ENCODE assay signal across 28 cellular contexts in genomic region chr1:229857585-229857984, GRCh38.
"Had no signal": no experiment of that assay in that cellular context is flagged by ENCODE, and none has a peak within 500 bp of the region (broad histone marks: within the 10 kb centered on the region; RNA-seq: fewer than 3 reads in every experiment).

No MANE protein-coding gene starts in this region.

- H3K27me3 ChIP-seq: ascending aorta, cardiac muscle cell, esophagus squamous epithelium, transverse colon, vagina had no signal

- H3K4me3 Mint-ChIP-seq: activated naive CD4-positive, alpha-beta T cell treated with anti-CD3 and anti-CD28 coated beads, Interleukin-2, amount 10 ng/mL, durations not matched to agents 7 days and 5 days; activated naive CD8-positive, alpha-beta T cell treated with anti-CD3 and anti-CD28 coated beads, Interleukin-2, amount 50 U/mL, for 24 hours; activated T-cell treated with anti-CD3 and anti-CD28 coated beads, Interleukin-2, amount 50 U/mL, for 4 hours; dendritic cell treated with granulocyte-macrophage colony-stimulating factor and Interleukin-4, amounts not matched to agents 40 ng/mL and 50 ng/mL, for 4 days; mesothelial cell of epicardium; neural crest cell; stimulated activated naive CD8-positive, alpha-beta T cell treated with anti-CD3 and anti-CD28 coated beads, Interleukin-15, amount 100 ng/mL, for 72 hours had no signal

- H3K36me3 ChIP-seq: ascending aorta, cardiac muscle cell, esophagus squamous epithelium, prostate gland, suprapubic skin, transverse colon, vagina had no signal

- H3K9me3 ChIP-seq: ascending aorta, esophagus squamous epithelium, prostate gland, suprapubic skin, transverse colon, vagina had no signal

- DNase-seq: activated CD4-positive, alpha-beta T cell treated with anti-CD3 and anti-CD28 coated beads, Interleukin-2, amount 50 U/mL, for 1 hour; activated CD4-positive, CD25-positive, alpha-beta regulatory T cell treated with anti-CD3 and anti-CD28 coated beads, Interleukin-2, amount 50 U/mL, for 72 hours; activated CD8-positive, alpha-beta memory T cell treated with anti-CD3 and anti-CD28 coated beads, Interleukin-2, amount 50 U/mL, for 4 hours; activated effector memory CD4-positive, alpha-beta T cell treated with Interleukin-2 at 50 U/mL for 16 hours; activated naive CD4-positive, alpha-beta T cell treated with anti-CD3 and anti-CD28 coated beads, Interleukin-2, amount 10 ng/mL, durations not matched to agents 7 days and 5 days; activated naive CD8-positive, alpha-beta T cell treated with anti-CD3 and anti-CD28 coated beads, Interleukin-2, amount 50 U/mL, for 24 hours; activated T-cell treated with anti-CD3 and anti-CD28 coated beads, Interleukin-2, amount 50 U/mL, for 4 hours; effector memory CD4-positive, alpha-beta T cell; esophagus squamous epithelium; glutamatergic neuron; hippocampal formation; islet precursor cell; right cardiac atrium; stimulated activated CD4-positive, alpha-beta T cell treated with anti-CD3 and anti-CD28 coated beads, Interleukin-15, amount 100 ng/mL, for 24 hours; stimulated activated CD4-positive, alpha-beta T cell treated with anti-CD3 and anti-CD28 coated beads, Interleukin-2, amount 100 ng/mL, for 48 hours; stimulated activated naive CD8-positive, alpha-beta T cell treated with anti-CD3 and anti-CD28 coated beads, Interleukin-15, amount 100 ng/mL, for 72 hours; T1000; transverse colon had no signal

- H3K9me3 Mint-ChIP-seq: activated naive CD4-positive, alpha-beta T cell treated with anti-CD3 and anti-CD28 coated beads, Interleukin-2, amount 10 ng/mL, durations not matched to agents 7 days and 5 days; activated naive CD8-positive, alpha-beta T cell treated with anti-CD3 and anti-CD28 coated beads, Interleukin-2, amount 50 U/mL, for 24 hours; activated T-cell treated with anti-CD3 and anti-CD28 coated beads, Interleukin-2, amount 50 U/mL, for 4 hours; dendritic cell treated with granulocyte-macrophage colony-stimulating factor and Interleukin-4, amounts not matched to agents 40 ng/mL and 50 ng/mL, for 4 days; mesothelial cell of epicardium; neural crest cell; stimulated activated naive CD8-positive, alpha-beta T cell treated with anti-CD3 and anti-CD28 coated beads, Interleukin-15, amount 100 ng/mL, for 72 hours had no signal

- H3K27ac ChIP-seq: ascending aorta, cardiac muscle cell, esophagus squamous epithelium, prostate gland, skin epidermis, suprapubic skin, transverse colon, vagina had no signal

- H3K27me3 Mint-ChIP-seq: dendritic cell treated with granulocyte-macrophage colony-stimulating factor and Interleukin-4, amounts not matched to agents 40 ng/mL and 50 ng/mL, for 4 days; stimulated activated naive CD8-positive, alpha-beta T cell treated with anti-CD3 and anti-CD28 coated beads, Interleukin-15, amount 100 ng/mL, for 72 hours had no signal

- H3K4me1 ChIP-seq: ascending aorta, prostate gland, suprapubic skin had no signal

- H3K27ac Mint-ChIP-seq: activated naive CD4-positive, alpha-beta T cell treated with anti-CD3 and anti-CD28 coated beads, Interleukin-2, amount 10 ng/mL, durations not matched to agents 7 days and 5 days; activated naive CD8-positive, alpha-beta T cell treated with anti-CD3 and anti-CD28 coated beads, Interleukin-2, amount 50 U/mL, for 24 hours; dendritic cell treated with granulocyte-macrophage colony-stimulating factor and Interleukin-4, amounts not matched to agents 40 ng/mL and 50 ng/mL, for 4 days; mesothelial cell of epicardium; stimulated activated naive CD8-positive, alpha-beta T cell treated with anti-CD3 and anti-CD28 coated beads, Interleukin-15, amount 100 ng/mL, for 72 hours had no signal

- ATAC-seq: activated naive CD8-positive, alpha-beta T cell treated with anti-CD3 and anti-CD28 coated beads, Interleukin-2, amount 50 U/mL, for 24 hours; activated T-cell treated with anti-CD3 and anti-CD28 coated beads, Interleukin-2, amount 50 U/mL, for 4 hours; right cardiac atrium; stimulated activated naive CD8-positive, alpha-beta T cell treated with anti-CD3 and anti-CD28 coated beads, Interleukin-15, amount 100 ng/mL, for 72 hours had no signal

- H3K4me3 ChIP-seq: ascending aorta, cardiac muscle cell, esophagus squamous epithelium, lung, prostate gland, skin epidermis, suprapubic skin, transverse colon, vagina had no signal

- H3K36me3 Mint-ChIP-seq: activated naive CD4-positive, alpha-beta T cell treated with anti-CD3 and anti-CD28 coated beads, Interleukin-2, amount 10 ng/mL, durations not matched to agents 7 days and 5 days; mesothelial cell of epicardium had no signal
